In the genomic region with DNA sequence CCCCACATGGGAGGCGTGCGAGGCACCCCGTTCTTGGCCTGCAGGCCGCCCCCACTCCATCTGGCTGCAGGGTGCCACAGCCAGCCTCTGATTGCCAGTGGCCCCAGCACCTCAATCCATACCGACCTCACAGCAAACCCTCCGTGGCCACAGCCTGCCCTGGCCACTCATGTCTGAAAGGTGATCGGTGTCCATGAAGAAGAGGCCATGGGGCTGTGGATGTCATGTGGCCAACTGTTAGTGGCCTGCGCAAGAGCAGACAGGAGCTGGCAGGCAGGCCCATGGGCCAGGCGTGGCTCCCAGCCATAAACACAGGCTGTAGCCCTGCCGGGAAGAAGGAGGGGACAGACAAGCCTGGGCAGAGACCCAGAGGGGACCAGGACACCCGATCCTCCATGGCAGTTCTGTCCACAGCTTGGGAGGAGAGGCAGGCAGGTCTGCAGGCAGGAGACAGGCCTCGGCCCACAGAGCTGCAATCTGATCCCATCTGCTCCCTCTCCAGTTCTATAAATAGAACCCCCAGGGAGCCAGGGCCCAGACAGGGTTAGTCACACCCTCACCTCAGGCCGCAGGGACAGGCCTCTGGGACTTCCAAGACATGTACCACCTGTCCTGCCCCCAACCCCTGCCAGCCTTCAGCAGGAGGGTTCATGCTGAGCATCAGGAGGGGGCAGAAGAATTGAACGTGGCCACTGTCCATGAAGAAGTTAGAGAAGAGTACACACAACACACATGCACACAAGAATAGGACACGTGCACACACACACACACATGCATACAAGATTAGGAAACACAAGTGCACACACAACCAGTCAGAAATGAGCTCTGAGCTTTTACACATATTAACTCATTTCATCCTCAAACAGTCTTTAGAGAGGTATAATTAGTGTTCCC, we compare ENCODE assay signal across 8 cellular contexts. TPM values are rescaled to one million over a fixed set of nuclear protein-coding genes. Genes with fewer than 3 reads are reported as not detected.
DNase-seq lines count a peak whose midpoint lies in the region; ATAC-seq and TF ChIP-seq lines count a peak whose summit lies in the region.

No MANE protein-coding gene starts in this region.

- H3K9me3 ChIP-seq in parathyroid adenoma (ENCODE audit: control insufficient read depth, low read length) = no peaks in the 10 kb centered on the region

- H3K4me3 ChIP-seq in fibroblast of mammary gland (ENCODE audit: control insufficient read depth, low read depth, low read length) (no peak overlapping the region), parathyroid adenoma (ENCODE audit: low read depth, low read length) (peak overlapping the region; percentile 19)

- H3K36me3 ChIP-seq in parathyroid adenoma (ENCODE audit: control insufficient read depth, insufficient read depth, low read length) = no peaks in the 10 kb centered on the region

- peaks cover 21% of the 10 kb centered on the region for H3K79me2 ChIP-seq in parathyroid adenoma

- H3K27me3 ChIP-seq in parathyroid adenoma (ENCODE audit: control insufficient read depth, insufficient read depth, low read length) = no peaks in the 10 kb centered on the region

- intact Hi-C loops in posterior vena cava (cut with DNase I) = no loop called here

- H3K4me1 ChIP-seq in parathyroid adenoma = peaks cover 50% of the 10 kb centered on the region

- DNase-seq in H4 (ENCODE audit: low spot score) (peak; percentile 94), NCI-H526 treated with DMSO at 0.1 percent for 48 hours (lab: John Stamatoyannopoulos, UW) (peak; percentile 93), fibroblast of mammary gland (ENCODE audit: low read depth) (peak; percentile 60), RPMI8226 (no peak), activated gamma-delta T cell treated with Interleukin-2 at 50 U/mL for 16 hours (no peak), posterior vena cava (ENCODE audit: low spot score) (no peak)

- H3K4me2 ChIP-seq in parathyroid adenoma (ENCODE audit: low read length) = peak overlapping the region; percentile 42

- H3K27ac ChIP-seq in parathyroid adenoma = peak overlapping the region; percentile 95

- TF ChIP-seq CTCF in fibroblast of mammary gland (conservative IDR thresholded peaks at IDR 0.05; ENCODE audit: control insufficient read depth, insufficient read depth, low read depth, low read length) (no peak), parathyroid adenoma (IDR thresholded peaks at IDR 0.05) (no peak)

- H3K9ac ChIP-seq in parathyroid adenoma = peak overlapping the region; percentile 43

- H2AFZ ChIP-seq in parathyroid adenoma = peak overlapping the region; percentile 69

- no peak for ATAC-seq in HG02884 (IDR thresholded peaks at IDR 0.05; ENCODE audit: unreplicated experiment)

RNA-seq across cellular contexts. Expression of gene STEAP3, which starts 16.9 kb away (rescaled TPM):
- total RNA-seq in H4 (2014; rRNA removed; shearing (Covaris generic)) = 14.0 and 17.7 TPM in 2 replicates
- total RNA-seq in posterior vena cava = 1 to 10 TPM; 5.7 to 9.3 TPM

Comparison
In these comparisons a context has a peak if more than half of its experiments do, and no peak if none do; other contexts are left out.
1. DNase-seq: peak in H4 (single experiment), NCI-H526 treated with DMSO at 0.1 percent for 48 hours (single experiment) and fibroblast of mammary gland (single experiment); none in RPMI8226 (single experiment), activated gamma-delta T cell treated with Interleukin-2 at 50 U/mL for 16 hours (single experiment) and posterior vena cava (single experiment).